In genomic region chr12:132083731-132084641, GRCh38 we compare ENCODE assay signal across 1 cellular context.
TF ChIP-seq lines count a peak whose summit lies in the region.

No MANE protein-coding gene starts in this region.

TF ChIP-seq in HepG2, 621 proteins besides CTCF, POLR2A, EP300 and RAD21 (continued from another document and continues in another):
- TF ChIP-seq ZNF646 (CRISPR knock-in tag; IDR thresholded peaks at IDR 0.05) (no peak), TAF15 (IDR thresholded peaks at IDR 0.05; ENCODE audit: low read depth, low read length, poor library complexity, severe bottlenecking) (no peak), ZNF549 (CRISPR knock-in tag; IDR thresholded peaks at IDR 0.05) (no peak), CBFB (CRISPR knock-in tag; IDR thresholded peaks at IDR 0.05) (peak; percentile 59), THAP7 (CRISPR knock-in tag; IDR thresholded peaks at IDR 0.05) (no peak), ZNF468 (CRISPR knock-in tag; IDR thresholded peaks at IDR 0.05) (no peak), KDM2A (CRISPR knock-in tag; IDR thresholded peaks at IDR 0.05; ENCODE audit: borderline replicate concordance, low read depth) (peak; percentile 80), ZNF761 (CRISPR knock-in tag; conservative IDR thresholded peaks at IDR 0.05) (peak; percentile 45; the same call in 1 of the 2 replicates), KDM4B (CRISPR knock-in tag; IDR thresholded peaks at IDR 0.05) (no peak), GPBP1L1 (CRISPR knock-in tag; IDR thresholded peaks at IDR 0.05) (no peak), SATB2 (CRISPR knock-in tag; IDR thresholded peaks at IDR 0.05) (no peak), ZNF639 (CRISPR knock-in tag; conservative IDR thresholded peaks at IDR 0.05) (peak; percentile 83), THAP8 (CRISPR knock-in tag; IDR thresholded peaks at IDR 0.05; ENCODE audit: borderline replicate concordance) (no peak; the same call in 1 of the 2 replicates), DBP (CRISPR knock-in tag; IDR thresholded peaks at IDR 0.05; ENCODE audit: not compliant biosample characterization) (no peak), SRSF1 (optimal IDR thresholded peaks at IDR 0.05; ENCODE audit: low read depth, low read length) (no peak), CREB3 (CRISPR knock-in tag; IDR thresholded peaks at IDR 0.05) (no peak), HNRNPUL1 (IDR thresholded peaks at IDR 0.05; ENCODE audit: low read depth, low read length) (no peak), ZNF382 (CRISPR knock-in tag; IDR thresholded peaks at IDR 0.05; ENCODE audit: borderline replicate concordance) (no peak), NFYC (CRISPR knock-in tag; IDR thresholded peaks at IDR 0.05) (peak; percentile 76), NAIF1 (CRISPR knock-in tag; IDR thresholded peaks at IDR 0.05; ENCODE audit: borderline replicate concordance) (no peak), IKZF4 (CRISPR knock-in tag; IDR thresholded peaks at IDR 0.05; ENCODE audit: borderline replicate concordance, low read depth, not compliant biosample characterization) (peak; percentile 37), HMGA1 (CRISPR knock-in tag; conservative IDR thresholded peaks at IDR 0.05) (no peak), MLX (CRISPR knock-in tag; IDR thresholded peaks at IDR 0.05) (0 out of 2 replicates have a peak, but pooled peaks have one; percentile 44), BCL6 (CRISPR knock-in tag; IDR thresholded peaks at IDR 0.05) (peak; percentile 55; the same call in 1 of the 2 replicates), ZNF670 (CRISPR knock-in tag; IDR thresholded peaks at IDR 0.05; ENCODE audit: borderline replicate concordance) (0 out of 2 replicates have a peak, but pooled peaks have one; percentile 51), DNMT3B (CRISPR knock-in tag; conservative IDR thresholded peaks at IDR 0.05) (no peak), NFE2L1 (CRISPR knock-in tag; IDR thresholded peaks at IDR 0.05; ENCODE audit: borderline replicate concordance) (no peak), RARG (CRISPR knock-in tag; IDR thresholded peaks at IDR 0.05; ENCODE audit: low read depth) (no peak), ZNF616 (CRISPR knock-in tag; IDR thresholded peaks at IDR 0.05; ENCODE audit: low read depth) (peak; percentile 90; the same call in 1 of the 2 replicates), EHMT2 (IDR thresholded peaks at IDR 0.05; ENCODE audit: borderline replicate concordance, low read depth, low read length) (no peak), ZNF446 (CRISPR knock-in tag; IDR thresholded peaks at IDR 0.05) (peak; percentile 37; the same call in 1 of the 2 replicates), ZSCAN22 (CRISPR knock-in tag; IDR thresholded peaks at IDR 0.05) (no peak), STAT5B (CRISPR knock-in tag; IDR thresholded peaks at IDR 0.05) (no peak), SIX4 (CRISPR knock-in tag; IDR thresholded peaks at IDR 0.05) (no peak), ZNF597 (CRISPR knock-in tag; IDR thresholded peaks at IDR 0.05) (no peak), TIGD3 (CRISPR knock-in tag; IDR thresholded peaks at IDR 0.05; ENCODE audit: borderline replicate concordance) (no peak), SRY (CRISPR knock-in tag; IDR thresholded peaks at IDR 0.05) (no peak; the same call in 1 of the 2 replicates)
- TF ChIP-seq, protein P1, sequence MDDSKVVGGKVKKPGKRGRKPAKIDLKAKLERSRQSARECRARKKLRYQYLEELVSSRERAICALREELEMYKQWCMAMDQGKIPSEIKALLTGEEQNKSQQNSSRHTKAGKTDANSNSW (CRISPR knock-in tag; IDR thresholded peaks at IDR 0.05; ENCODE audit: borderline replicate concordance), result no peak
- TF ChIP-seq, protein P2, sequence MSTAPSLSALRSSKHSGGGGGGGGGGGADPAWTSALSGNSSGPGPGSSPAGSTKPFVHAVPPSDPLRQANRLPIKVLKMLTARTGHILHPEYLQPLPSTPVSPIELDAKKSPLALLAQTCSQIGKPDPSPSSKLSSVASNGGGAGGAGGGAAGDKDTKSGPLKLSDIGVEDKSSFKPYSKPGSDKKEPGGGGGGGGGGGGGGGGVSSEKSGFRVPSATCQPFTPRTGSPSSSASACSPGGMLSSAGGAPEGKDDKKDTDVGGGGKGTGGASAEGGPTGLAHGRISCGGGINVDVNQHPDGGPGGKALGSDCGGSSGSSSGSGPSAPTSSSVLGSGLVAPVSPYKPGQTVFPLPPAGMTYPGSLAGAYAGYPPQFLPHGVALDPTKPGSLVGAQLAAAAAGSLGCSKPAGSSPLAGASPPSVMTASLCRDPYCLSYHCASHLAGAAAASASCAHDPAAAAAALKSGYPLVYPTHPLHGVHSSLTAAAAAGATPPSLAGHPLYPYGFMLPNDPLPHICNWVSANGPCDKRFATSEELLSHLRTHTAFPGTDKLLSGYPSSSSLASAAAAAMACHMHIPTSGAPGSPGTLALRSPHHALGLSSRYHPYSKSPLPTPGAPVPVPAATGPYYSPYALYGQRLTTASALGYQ (CRISPR knock-in tag; IDR thresholded peaks at IDR 0.05), result no peak
- TF ChIP-seq, protein P3, sequence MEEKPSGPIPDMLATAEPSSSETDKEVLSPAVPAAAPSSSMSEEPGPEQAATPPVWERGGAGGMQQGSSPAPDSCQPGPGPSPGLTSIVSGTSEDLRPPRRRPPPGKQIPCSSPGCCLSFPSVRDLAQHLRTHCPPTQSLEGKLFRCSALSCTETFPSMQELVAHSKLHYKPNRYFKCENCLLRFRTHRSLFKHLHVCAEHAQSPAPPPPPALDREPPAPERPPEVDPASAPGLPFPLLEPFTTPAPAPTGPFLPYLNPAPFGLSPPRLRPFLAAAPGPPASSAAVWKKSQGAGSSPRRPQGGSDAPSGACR (CRISPR knock-in tag; IDR thresholded peaks at IDR 0.05), result no peak
- TF ChIP-seq, protein P4, sequence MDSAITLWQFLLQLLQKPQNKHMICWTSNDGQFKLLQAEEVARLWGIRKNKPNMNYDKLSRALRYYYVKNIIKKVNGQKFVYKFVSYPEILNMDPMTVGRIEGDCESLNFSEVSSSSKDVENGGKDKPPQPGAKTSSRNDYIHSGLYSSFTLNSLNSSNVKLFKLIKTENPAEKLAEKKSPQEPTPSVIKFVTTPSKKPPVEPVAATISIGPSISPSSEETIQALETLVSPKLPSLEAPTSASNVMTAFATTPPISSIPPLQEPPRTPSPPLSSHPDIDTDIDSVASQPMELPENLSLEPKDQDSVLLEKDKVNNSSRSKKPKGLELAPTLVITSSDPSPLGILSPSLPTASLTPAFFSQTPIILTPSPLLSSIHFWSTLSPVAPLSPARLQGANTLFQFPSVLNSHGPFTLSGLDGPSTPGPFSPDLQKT (CRISPR knock-in tag; IDR thresholded peaks at IDR 0.05; ENCODE audit: borderline replicate concordance), result no peak
